ENCODE assay signal across 16 cellular contexts in the genomic region with DNA sequence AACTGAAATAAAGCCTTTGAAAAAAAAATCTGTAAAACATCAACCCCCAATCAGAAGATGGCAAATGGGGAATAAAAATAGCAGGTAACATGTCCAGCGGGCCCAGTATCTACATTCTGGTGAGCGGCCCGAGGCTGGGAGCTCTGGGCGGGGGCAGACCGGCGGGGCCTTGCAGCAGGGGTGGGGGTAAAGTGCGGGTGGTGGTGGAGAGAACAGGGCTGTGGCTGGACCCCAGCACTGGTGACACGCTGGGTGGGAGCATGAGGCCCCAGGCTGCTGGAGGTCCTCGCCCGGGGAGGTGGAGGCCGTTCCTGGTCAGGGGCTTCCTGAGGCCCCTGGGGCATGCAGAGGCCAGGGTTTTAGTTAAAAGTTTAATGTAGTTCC. TPM values are rescaled to one million over a fixed set of nuclear protein-coding genes. Genes with fewer than 3 reads are reported as not detected.
"Had no signal": no experiment of that assay in that cellular context is flagged by ENCODE, and none has a peak within 500 bp of the region (broad histone marks: within the 10 kb centered on the region; RNA-seq: fewer than 3 reads in every experiment).

No MANE protein-coding gene starts in this region.

- H3K4me1 Mint-ChIP-seq: naive B cell had no signal

- H3K4me3 Mint-ChIP-seq: activated CD4-positive, alpha-beta memory T cell treated with anti-CD3 and anti-CD28 coated beads for 36 hours; activated naive CD8-positive, alpha-beta T cell; naive B cell had no signal

- DNase-seq: activated CD4-positive, alpha-beta memory T cell treated with anti-CD3 and anti-CD28 coated beads for 36 hours; activated gamma-delta T cell; activated T-cell treated with anti-CD3 and anti-CD28 coated beads, Interleukin-2, amount 50 U/mL, for 48 hours; amygdala; brain microvascular endothelial cell; dorsolateral prefrontal cortex; midbrain; naive B cell; stimulated activated CD4-positive, alpha-beta T cell treated with anti-CD3 and anti-CD28 coated beads, Interleukin-2, amount 100 ng/mL, for 48 hours; stimulated activated naive CD4-positive, alpha-beta T cell treated with Interleukin-2 at 50 U/mL for 16 hours had no signal

- H3K4me3 ChIP-seq: dorsolateral prefrontal cortex had no signal

- H3K27ac Mint-ChIP-seq: activated CD4-positive, alpha-beta memory T cell treated with anti-CD3 and anti-CD28 coated beads for 36 hours; activated naive CD8-positive, alpha-beta T cell had no signal

- H3K9me3 Mint-ChIP-seq: activated CD4-positive, alpha-beta memory T cell treated with anti-CD3 and anti-CD28 coated beads for 36 hours; naive B cell had no signal

- H3K27me3 Mint-ChIP-seq: activated CD4-positive, alpha-beta memory T cell treated with anti-CD3 and anti-CD28 coated beads for 36 hours; activated naive CD8-positive, alpha-beta T cell; naive B cell had no signal

- H3K27me3 ChIP-seq: brain microvascular endothelial cell, dorsolateral prefrontal cortex had no signal

- H3K27ac ChIP-seq: brain microvascular endothelial cell had no signal

- H3K36me3 Mint-ChIP-seq: activated naive CD8-positive, alpha-beta T cell; naive B cell had no signal

RNA-seq across cellular contexts. Expression of a gene that starts 45.4 kb away (rescaled TPM):
- total RNA-seq: lower leg skin, posterior vena cava, SK-MEL-5 had no signal
- polyA plus RNA-seq: esophagus, thymus had no signal
